17 cellular contexts compared by ENCODE assay signal in genomic region chrX:13396887-13397286, GRCh38.
DNase-seq lines count a peak whose midpoint lies in the region; ATAC-seq, FAIRE-seq and TF ChIP-seq lines count a peak whose summit lies in the region.
"Had no signal": no experiment of that assay in that cellular context is flagged by ENCODE, and none has a peak within 500 bp of the region (broad histone marks: within the 10 kb centered on the region; RNA-seq: fewer than 3 reads in every experiment).

No MANE protein-coding gene starts in this region.

- no peaks in the 10 kb centered on the region for H3K4me1 Mint-ChIP-seq in type B pancreatic cell (ENCODE audit: unreplicated experiment)
- H3K4me1 Mint-ChIP-seq: CD4-positive, alpha-beta memory T cell had no signal

- peaks cover 15% of the 10 kb centered on the region for H3K9me3 Mint-ChIP-seq in type B pancreatic cell

- ATAC-seq in foreskin keratinocyte (no peak), GM19328 (IDR thresholded peaks at IDR 0.05; ENCODE audit: unreplicated experiment) (no peak)

- FAIRE-seq in HTR-8/SVneo (lab: Jason Lieb, UNC) = peak; percentile 89
- FAIRE-seq: islet of Langerhans had no signal

- H3K36me3 ChIP-seq in brain microvascular endothelial cell (replicated peaks) = no peaks in the 10 kb centered on the region
- H3K36me3 ChIP-seq: thyroid gland had no signal

- H3K4me3 ChIP-seq in brain microvascular endothelial cell (ENCODE audit: low read depth, low read length) = no peak overlapping the region
- H3K4me3 ChIP-seq: coronary artery, thyroid gland had no signal

- H3K4me3 Mint-ChIP-seq in type B pancreatic cell = no peak overlapping the region
- H3K4me3 Mint-ChIP-seq: activated naive CD8-positive, alpha-beta T cell treated with anti-CD3 and anti-CD28 coated beads, Interleukin-2, amount 10 ng/mL, durations not matched to agents 7 days and 5 days; CD4-positive, alpha-beta memory T cell had no signal

- peaks cover 24% of the 10 kb centered on the region for H3K4me1 ChIP-seq in foreskin keratinocyte
- H3K4me1 ChIP-seq: thyroid gland had no signal

- H3K27ac ChIP-seq in brain microvascular endothelial cell = peak overlapping the region; percentile 82
- peak overlapping the region; percentile 48 for H3K27ac ChIP-seq in foreskin keratinocyte
- H3K27ac ChIP-seq: coronary artery, thyroid gland had no signal

- H3K27me3 Mint-ChIP-seq in type B pancreatic cell = no peaks in the 10 kb centered on the region
- H3K27me3 Mint-ChIP-seq: activated naive CD8-positive, alpha-beta T cell treated with anti-CD3 and anti-CD28 coated beads, Interleukin-2, amount 10 ng/mL, durations not matched to agents 7 days and 5 days; CD4-positive, alpha-beta memory T cell had no signal

- in situ Hi-C loops in brain microvascular endothelial cell (cut with HindIII; ENCODE audit: low pct_ligation_motif_present, low sequenced_read_pairs) = no loop called here

- H3K27me3 ChIP-seq in brain microvascular endothelial cell (replicated peaks) (no peaks in the 10 kb centered on the region), foreskin keratinocyte (no peaks in the 10 kb centered on the region)
- H3K27me3 ChIP-seq: thyroid gland had no signal

- H3K27ac Mint-ChIP-seq in type B pancreatic cell = peak overlapping the region; percentile 46
- H3K27ac Mint-ChIP-seq: activated naive CD8-positive, alpha-beta T cell treated with anti-CD3 and anti-CD28 coated beads, Interleukin-2, amount 10 ng/mL, durations not matched to agents 7 days and 5 days; CD4-positive, alpha-beta memory T cell had no signal

- no peaks in the 10 kb centered on the region for H3K36me3 Mint-ChIP-seq in type B pancreatic cell
- H3K36me3 Mint-ChIP-seq: activated naive CD8-positive, alpha-beta T cell treated with anti-CD3 and anti-CD28 coated beads, Interleukin-2, amount 10 ng/mL, durations not matched to agents 7 days and 5 days had no signal

- TF ChIP-seq CTCF in brain microvascular endothelial cell (IDR thresholded peaks at IDR 0.05; ENCODE audit: low read depth, low read length, missing control alignments) (no peak), foreskin keratinocyte (conservative IDR thresholded peaks at IDR 0.05) (no peak), type B pancreatic cell (conservative IDR thresholded peaks at IDR 0.05) (no peak)

- no peak for DNase-seq in HTR-8/SVneo (ENCODE audit: insufficient read length, low spot score)
- no peak for DNase-seq in brain microvascular endothelial cell
- DNase-seq in foreskin keratinocyte = peak in 1 of 2 donors; percentile 49
- DNase-seq in type B pancreatic cell (ENCODE audit: extremely low spot score, unreplicated experiment) = no peak
- DNase-seq in DMS53 (lab: John Stamatoyannopoulos, UW) = no peak
- no peak for DNase-seq in iPS-NIHi11 (ENCODE audit: low spot score)
- DNase-seq: activated naive CD8-positive, alpha-beta T cell treated with anti-CD3 and anti-CD28 coated beads, Interleukin-2, amount 10 ng/mL, durations not matched to agents 7 days and 5 days; activated T-cell treated with anti-CD3 and anti-CD28 coated beads for 4 hours; CD4-positive, alpha-beta memory T cell; MM.1S; NCI-H2029 treated with DMSO at 0.1 percent for 48 hours; NCI-H748 treated with DMSO at 0.1 percent for 48 hours; posterior cingulate gyrus; thyroid gland had no signal
